ENCODE assay signal across 27 cellular contexts in genomic region chr2:164054651-164055050, GRCh38.
"Had no signal": no experiment of that assay in that cellular context is flagged by ENCODE, and none has a peak within 500 bp of the region (broad histone marks: within the 10 kb centered on the region; RNA-seq: fewer than 3 reads in every experiment).

No MANE protein-coding gene starts in this region.

- H3K36me3 ChIP-seq: esophagus squamous epithelium, neural progenitor cell, prostate gland, sigmoid colon, thoracic aorta, tibial nerve, upper lobe of left lung had no signal

- H3K4me3 ChIP-seq: esophagus squamous epithelium, lung, mucosa of descending colon, neural progenitor cell, prostate gland, sigmoid colon, thoracic aorta, tibial nerve, upper lobe of left lung had no signal

- H3K9ac ChIP-seq: neural progenitor cell had no signal

- H3K4me1 ChIP-seq: esophagus squamous epithelium, prostate gland, sigmoid colon, upper lobe of left lung had no signal

- H3K4me3 Mint-ChIP-seq: effector memory CD8-positive, alpha-beta T cell; memory B cell; mesothelial cell of epicardium; naive B cell; natural killer cell treated with Interleukin-12 subunit alpha and Interleukin-12 subunit beta and Interleukin-15 and Interleukin-18, amount 100 ng/mL, for 72 hours; neural progenitor cell; stimulated activated effector memory CD8-positive, alpha-beta T cell treated with anti-CD3 and anti-CD28 coated beads, Interleukin-12 subunit alpha, Interleukin-12 subunit beta, amount 100 ng/mL, for 72 hours had no signal

- H3K9me3 ChIP-seq: esophagus squamous epithelium, mucosa of descending colon, prostate gland, sigmoid colon, thoracic aorta, tibial nerve, upper lobe of left lung had no signal

- H3K27me3 Mint-ChIP-seq: effector memory CD8-positive, alpha-beta T cell; memory B cell; natural killer cell treated with Interleukin-12 subunit alpha and Interleukin-12 subunit beta and Interleukin-15 and Interleukin-18, amount 100 ng/mL, for 72 hours had no signal

- FAIRE-seq: urothelium cell line had no signal

- H3K27me3 ChIP-seq: esophagus squamous epithelium, neural progenitor cell, sigmoid colon, tibial nerve, upper lobe of left lung had no signal

- H2AFZ ChIP-seq: neural progenitor cell had no signal

- H3K4me1 Mint-ChIP-seq: memory B cell; naive B cell; stimulated activated effector memory CD8-positive, alpha-beta T cell treated with anti-CD3 and anti-CD28 coated beads, Interleukin-12 subunit alpha, Interleukin-12 subunit beta, amount 100 ng/mL, for 72 hours had no signal

- H3K9me3 Mint-ChIP-seq: memory B cell, mesothelial cell of epicardium, naive B cell, neural progenitor cell had no signal

- H3K27ac ChIP-seq: esophagus squamous epithelium, neural progenitor cell, prostate gland, sigmoid colon, tibial nerve, upper lobe of left lung had no signal

- ATAC-seq: effector memory CD8-positive, alpha-beta T cell; left lobe of liver; mucosa of descending colon; natural killer cell treated with Interleukin-12 subunit alpha and Interleukin-12 subunit beta and Interleukin-15 and Interleukin-18, amount 100 ng/mL, for 72 hours; right cardiac atrium; stimulated activated effector memory CD8-positive, alpha-beta T cell treated with anti-CD3 and anti-CD28 coated beads, Interleukin-12 subunit alpha, Interleukin-12 subunit beta, amount 100 ng/mL, for 72 hours; stimulated activated naive CD8-positive, alpha-beta T cell treated with anti-CD3 and anti-CD28 coated beads, Interleukin-15, Interleukin-2, amounts not matched to agents 100 U/mL and 50 U/mL, for 24 hours had no signal

- H3K36me3 Mint-ChIP-seq: memory B cell; mesothelial cell of epicardium; naive B cell; natural killer cell treated with Interleukin-12 subunit alpha and Interleukin-12 subunit beta and Interleukin-15 and Interleukin-18, amount 100 ng/mL, for 72 hours; neural progenitor cell; stimulated activated effector memory CD8-positive, alpha-beta T cell treated with anti-CD3 and anti-CD28 coated beads, Interleukin-12 subunit alpha, Interleukin-12 subunit beta, amount 100 ng/mL, for 72 hours had no signal

- H3K27ac Mint-ChIP-seq: effector memory CD8-positive, alpha-beta T cell; memory B cell; mesothelial cell of epicardium; naive B cell; natural killer cell treated with Interleukin-12 subunit alpha and Interleukin-12 subunit beta and Interleukin-15 and Interleukin-18, amount 100 ng/mL, for 72 hours; neural progenitor cell; stimulated activated effector memory CD8-positive, alpha-beta T cell treated with anti-CD3 and anti-CD28 coated beads, Interleukin-12 subunit alpha, Interleukin-12 subunit beta, amount 100 ng/mL, for 72 hours had no signal

- H3K4me2 ChIP-seq: neural progenitor cell had no signal

- DNase-seq: cortex of kidney; effector memory CD8-positive, alpha-beta T cell; erythroblast; esophagus squamous epithelium; foreskin melanocyte; hypothalamus; kidney; mucosa of descending colon; naive B cell; nucleus accumbens; right cardiac atrium; sigmoid colon; stimulated activated CD4-positive, alpha-beta T cell treated with anti-CD3 and anti-CD28 coated beads, Interleukin-2, amount 100 ng/mL, for 24 hours; stimulated activated CD4-positive, alpha-beta T cell treated with anti-CD3 and anti-CD28 coated beads, Interleukin-4, amount 100 ng/mL, for 24 hours; stimulated activated naive CD8-positive, alpha-beta T cell treated with anti-CD3 and anti-CD28 coated beads, Interleukin-15, Interleukin-2, amounts not matched to agents 100 U/mL and 50 U/mL, for 24 hours; upper lobe of left lung had no signal
